8 cellular contexts compared by ENCODE assay signal in genomic region chr5:74206571-74207550, GRCh38.
DNase-seq lines count a peak whose midpoint lies in the region; ATAC-seq, FAIRE-seq and TF ChIP-seq lines count a peak whose summit lies in the region.

No MANE protein-coding gene starts in this region.

- no peak for ATAC-seq in stimulated activated naive B cell treated with anti-CD40 and anti-IgM and Interleukin-4, amounts not matched to agents 10 μg/mL and 1 μg/mL and 100 μg/mL, for 72 hours (replicated peaks)
- ATAC-seq in HG03520 (IDR thresholded peaks at IDR 0.05; ENCODE audit: unreplicated experiment) = no peak

- BruUV-seq in Calu3 (replicated peaks; lab: Mats Ljungman, UMichigan) (no TSS peak), Caco-2 (replicated peaks; lab: Mats Ljungman, UMichigan) (no TSS peak)

- CTCF ChIA-PET in Calu3 (lab: Charles Lee) (interaction anchor here (0.6 to 1.5 kb wide), 4 partner anchors 171 to 430 kb away, joined by 3 to 4 read pairs (median 4); no protein-coding TSS in a partner anchor), Caco-2 (lab: Charles Lee) (no interaction called here)

- intact Hi-C loops in Calu3 (cut with micrococcal nuclease; ENCODE audit: unreplicated experiment) (no loop called here), Caco-2 (cut with micrococcal nuclease; ENCODE audit: unreplicated experiment) (no loop called here)

- H3K9me3 Mint-ChIP-seq in Calu3 (ENCODE audit: low read depth, unreplicated experiment) (no peaks in the 10 kb centered on the region), Caco-2 (ENCODE audit: unreplicated experiment) (no peaks in the 10 kb centered on the region)
- peaks cover 0 to 2% of the 10 kb centered on the region in 2 donors for H3K9me3 Mint-ChIP-seq in stimulated activated naive B cell treated with anti-CD40 and anti-IgM and Interleukin-4, amounts not matched to agents 10 μg/mL and 1 μg/mL and 100 μg/mL, for 72 hours

- H3K4me3 ChIP-seq in bronchial epithelial cell (ENCODE audit: low read depth, low read length) (no peak overlapping the region), Caco-2 (ENCODE audit: low read depth, low read length) (no peak overlapping the region)

- H3K4me1 Mint-ChIP-seq in Calu3 (ENCODE audit: low read depth, unreplicated experiment) (peaks cover 22% of the 10 kb centered on the region), Caco-2 (ENCODE audit: low read depth, unreplicated experiment) (no peaks in the 10 kb centered on the region)
- peaks cover 2 to 3% of the 10 kb centered on the region in 2 donors for H3K4me1 Mint-ChIP-seq in stimulated activated naive B cell treated with anti-CD40 and anti-IgM and Interleukin-4, amounts not matched to agents 10 μg/mL and 1 μg/mL and 100 μg/mL, for 72 hours

- H3K36me3 ChIP-seq in bronchial epithelial cell (ENCODE audit: control insufficient read depth, insufficient read depth, low read length) = no peaks in the 10 kb centered on the region
- no peaks in the 10 kb centered on the region for H3K36me3 ChIP-seq in Caco-2 (ENCODE audit: control insufficient read depth, insufficient read depth, low read length)

- H3K4me3 Mint-ChIP-seq in Calu3 (ENCODE audit: low read depth, unreplicated experiment) (no peak overlapping the region), Caco-2 (ENCODE audit: unreplicated experiment) (no peak overlapping the region)
- no peak overlapping the region for H3K4me3 Mint-ChIP-seq in stimulated activated naive B cell treated with anti-CD40 and anti-IgM and Interleukin-4, amounts not matched to agents 10 μg/mL and 1 μg/mL and 100 μg/mL, for 72 hours

- no peak for TF ChIP-seq CTCF in Calu3 (IDR thresholded peaks at IDR 0.05; ENCODE audit: unreplicated experiment)
- TF ChIP-seq CTCF in bronchial epithelial cell (IDR thresholded peaks at IDR 0.05; ENCODE audit: insufficient read depth, low read length, severe bottlenecking) = no peak
- no peak for TF ChIP-seq CTCF in Caco-2 (IDR thresholded peaks at IDR 0.05; ENCODE audit: insufficient read depth in 1 of 2, low read depth in 1 of 2, low read length in 1 of 2, severe bottlenecking in 1 of 2, unreplicated experiment in 1 of 2)
- no peak for TF ChIP-seq CTCF in GM13976 (IDR thresholded peaks at IDR 0.05; ENCODE audit: borderline replicate concordance, control extremely low read depth, extremely low read depth, insufficient read depth, missing control alignments)

- H3K4me1 ChIP-seq in Caco-2 = no peaks in the 10 kb centered on the region

- H3K27me3 ChIP-seq in bronchial epithelial cell (ENCODE audit: control insufficient read depth, insufficient read depth, low read length) (no peaks in the 10 kb centered on the region), Caco-2 (replicated peaks; ENCODE audit: control insufficient read depth, insufficient read depth, low read length) (no peaks in the 10 kb centered on the region)

- 0 out of 2 replicates have a peak, but pooled peaks cover 5% of the 10 kb centered on the region for H3K9me3 ChIP-seq in Caco-2

- DNase-seq in Calu3 (peak; percentile 60), NCI-H2107 treated with DMSO at 0.1 percent for 48 hours (lab: John Stamatoyannopoulos, UW; ENCODE audit: unreplicated experiment) (peak; percentile 92), bronchial epithelial cell (ENCODE audit: low read depth) (peak; percentile 76), mucosa of gallbladder (ENCODE audit: low spot score) (peak; percentile 35), Caco-2 (no peak), GM13976 (ENCODE audit: low spot score) (no peak)
- DNase-seq in stimulated activated naive B cell treated with anti-CD40 and anti-IgM and Interleukin-4, amounts not matched to agents 10 μg/mL and 1 μg/mL and 100 μg/mL, for 72 hours = no peak

- no peaks in the 10 kb centered on the region for H3K27me3 Mint-ChIP-seq in Calu3 (ENCODE audit: unreplicated experiment)
- peaks cover 3 to 11% of the 10 kb centered on the region in 2 donors for H3K27me3 Mint-ChIP-seq in stimulated activated naive B cell treated with anti-CD40 and anti-IgM and Interleukin-4, amounts not matched to agents 10 μg/mL and 1 μg/mL and 100 μg/mL, for 72 hours
- no peaks in the 10 kb centered on the region for H3K27me3 Mint-ChIP-seq in Caco-2 (ENCODE audit: insufficient read depth, unreplicated experiment)

- POLR2A ChIA-PET in Caco-2 (lab: Charles Lee) = no interaction called here

- H3K36me3 Mint-ChIP-seq in Calu3 (ENCODE audit: insufficient read depth, unreplicated experiment) (no peaks in the 10 kb centered on the region), Caco-2 (ENCODE audit: insufficient read depth, unreplicated experiment) (no peaks in the 10 kb centered on the region)
- no peaks in the 10 kb centered on the region for H3K36me3 Mint-ChIP-seq in stimulated activated naive B cell treated with anti-CD40 and anti-IgM and Interleukin-4, amounts not matched to agents 10 μg/mL and 1 μg/mL and 100 μg/mL, for 72 hours

- H3K27ac Mint-ChIP-seq in Calu3 (ENCODE audit: unreplicated experiment) (no peak overlapping the region), Caco-2 (ENCODE audit: unreplicated experiment) (no peak overlapping the region)
- H3K27ac Mint-ChIP-seq in stimulated activated naive B cell treated with anti-CD40 and anti-IgM and Interleukin-4, amounts not matched to agents 10 μg/mL and 1 μg/mL and 100 μg/mL, for 72 hours = no peak overlapping the region

- no peak for FAIRE-seq in bronchial epithelial cell (lab: Jason Lieb, UNC)

- in situ Hi-C loops in GM13976 (cut with MboI; ENCODE audit: low sequenced_read_pairs, unreplicated experiment) = no loop called here

Comparison
In these comparisons a context has a peak if more than half of its experiments do, and no peak if none do; other contexts are left out.
1. DNase-seq: peak in Calu3 (single experiment), NCI-H2107 treated with DMSO at 0.1 percent for 48 hours (single experiment), bronchial epithelial cell (single experiment) and mucosa of gallbladder (single experiment); none in stimulated activated naive B cell treated with anti-CD40 and anti-IgM and Interleukin-4, amounts not matched to agents 10 μg/mL and 1 μg/mL and 100 μg/mL, for 72 hours (single experiment), Caco-2 (0 of 2) and GM13976 (single experiment).